8 cellular contexts compared by ENCODE assay signal in the genomic region with DNA sequence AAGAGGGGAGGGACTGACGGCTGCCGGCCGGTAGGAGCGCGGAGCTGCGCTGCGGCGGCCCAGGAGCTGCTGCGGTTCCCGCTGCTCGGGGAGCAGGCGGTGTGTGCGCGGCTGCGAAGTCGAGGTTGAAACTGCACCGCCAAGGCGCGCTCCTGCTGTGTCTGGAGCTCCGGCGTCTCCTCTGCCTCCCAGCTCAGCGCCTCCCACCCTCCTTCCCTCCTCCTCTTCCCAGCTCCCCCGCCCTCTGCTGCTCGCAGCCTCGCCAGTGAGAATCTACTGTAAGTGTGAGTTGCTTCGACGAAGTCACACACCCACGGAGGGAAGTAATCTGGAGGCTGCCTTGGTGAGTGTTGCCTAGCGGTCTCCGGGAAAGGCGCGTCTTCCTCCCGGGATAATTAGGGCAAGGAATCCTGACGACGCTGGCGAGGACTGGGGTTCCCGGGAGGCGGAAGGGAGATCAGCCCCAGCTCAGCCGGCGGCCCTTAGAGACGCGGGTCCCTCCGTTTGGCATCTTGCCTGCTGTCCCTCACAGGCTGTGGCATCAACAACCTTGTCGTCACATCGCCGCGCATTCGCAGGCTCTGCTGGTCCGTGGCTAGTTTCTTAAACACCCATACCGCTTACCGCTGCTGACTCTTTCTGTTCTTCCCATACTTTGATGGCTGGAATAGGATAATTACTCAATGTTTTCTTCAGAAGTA. TPM values are rescaled to one million over a fixed set of nuclear protein-coding genes. Genes with fewer than 3 reads are reported as not detected.
DNase-seq lines count a peak whose midpoint lies in the region; ATAC-seq and TF ChIP-seq lines count a peak whose summit lies in the region.

TSS of gene EPHA5 (minus strand) at position 159 of the 701 bp plus-strand sequence. CDS start 747 bp downstream, outside the sequence.

- 3 to 15% methylated on average over 28 to 38 of the region's 51 CpGs for WGBS in esophagus squamous epithelium, 2 donors
- 0 to 1% methylated on average over 43 to 51 of the region's 51 CpGs for WGBS in aorta, 2 donors

- in situ Hi-C loops in KBM-7 (cut with MboI; ENCODE audit: low pct_unique_long_range_greater_than_20kb, low sequenced_read_pairs) = no loop called here

- peak within 1 kb of the TSS; percentile 37; the same call in 1 of the 2 replicates for H3K9ac ChIP-seq in ES-I3 (ENCODE audit: low read depth, low read length)

- intact Hi-C loops in esophagus squamous epithelium (cut with DNase I) (no loop called here), aorta (cut with DNase I) (no loop called here)

- H3K36me3 ChIP-seq in ES-I3 (ENCODE audit: insufficient read depth, low read length) (no peaks in the 10 kb centered on the region), esophagus squamous epithelium (no peaks in the 10 kb centered on the region), aorta (ENCODE audit: control insufficient read depth in 1 of 2, insufficient read depth in 2 of 2, low read length in 1 of 2) (no peaks in the 10 kb centered on the region)

- peak in 1 of 6 experiments; percentile 27 for TF ChIP-seq CTCF in esophagus squamous epithelium (IDR thresholded peaks at IDR 0.05)

- peaks cover 0 to 65% (median 10%) of the 10 kb centered on the region in 4 donors for H3K27me3 ChIP-seq in esophagus squamous epithelium
- H3K27me3 ChIP-seq in aorta (ENCODE audit: control insufficient read depth in 1 of 2, insufficient read depth in 2 of 2, low read length in 1 of 2) = peaks cover 0 to 4% of the 10 kb centered on the region in 2 donors

- peak; percentile 85 for ATAC-seq in aorta (ENCODE audit: low FRiP score)
- ATAC-seq in HG02763 (IDR thresholded peaks at IDR 0.05; ENCODE audit: unreplicated experiment) = no peak

- peak within 1 kb of the TSS; percentile 7 to 63 (median 33) for H3K4me3 ChIP-seq in esophagus squamous epithelium
- H3K4me3 ChIP-seq in aorta (ENCODE audit: low read length in 2 of 2) = peak within 1 kb of the TSS in 1 of 2 donors; percentile 9

- H3K27ac ChIP-seq in esophagus squamous epithelium (no peak within 1 kb of the TSS), aorta (ENCODE audit: low read depth in 1 of 2, low read length in 2 of 2) (no peak within 1 kb of the TSS)

- peak in 1 of 4 donors; percentile 7 for TF ChIP-seq POLR2A in esophagus squamous epithelium (IDR thresholded peaks at IDR 0.05)

- H3K9me3 ChIP-seq in ES-I3 (ENCODE audit: control insufficient read depth, insufficient read depth, low read length) (no peaks in the 10 kb centered on the region), esophagus squamous epithelium (no peaks in the 10 kb centered on the region), aorta (ENCODE audit: control insufficient read depth, low read length) (no peaks in the 10 kb centered on the region)

- DNase-seq in KBM-7 (peak; percentile 26), SW 1271 (lab: John Stamatoyannopoulos, UW) (peak; percentile 3 to 46), esophagus squamous epithelium (lab: John Stamatoyannopoulos, UW) (no peak), middle frontal gyrus (ENCODE audit: extremely low spot score, low spot score) (peak; percentile 46), aorta (peak; percentile 55 to 82), T-helper 9 cell (no peak)

- H3K4me1 ChIP-seq in ES-I3 (ENCODE audit: insufficient read depth, low read length) (peaks cover 8% of the 10 kb centered on the region), esophagus squamous epithelium (peaks cover 15 to 36% (median 21%) of the 10 kb centered on the region in 3 donors), aorta (ENCODE audit: control insufficient read depth in 1 of 2, insufficient read depth in 2 of 2, low read length in 2 of 2) (no peaks in the 10 kb centered on the region)

RNA-seq across cellular contexts. Expression of gene EPHA5, which starts in this region (rescaled TPM):
- total RNA-seq in esophagus squamous epithelium (under 1 TPM in 2 of 4 donors, not detected in 2; under 0.01 to 0.06 TPM), aorta (under 1 TPM; 0.10 to 0.39 TPM)
- polyA plus RNA-seq in aorta = not detected

Comparison
In these comparisons a context has a peak if more than half of its experiments do, and no peak if none do; other contexts are left out.
1. Peak in DNase-seq and ATAC-seq in aorta; RNA of the gene not detected or under 1 TPM.
2. DNase-seq: peak in KBM-7 (single experiment), SW 1271 (2 of 2) and middle frontal gyrus (single experiment); none in esophagus squamous epithelium (single experiment) and T-helper 9 cell (single experiment).